In the genomic region with DNA sequence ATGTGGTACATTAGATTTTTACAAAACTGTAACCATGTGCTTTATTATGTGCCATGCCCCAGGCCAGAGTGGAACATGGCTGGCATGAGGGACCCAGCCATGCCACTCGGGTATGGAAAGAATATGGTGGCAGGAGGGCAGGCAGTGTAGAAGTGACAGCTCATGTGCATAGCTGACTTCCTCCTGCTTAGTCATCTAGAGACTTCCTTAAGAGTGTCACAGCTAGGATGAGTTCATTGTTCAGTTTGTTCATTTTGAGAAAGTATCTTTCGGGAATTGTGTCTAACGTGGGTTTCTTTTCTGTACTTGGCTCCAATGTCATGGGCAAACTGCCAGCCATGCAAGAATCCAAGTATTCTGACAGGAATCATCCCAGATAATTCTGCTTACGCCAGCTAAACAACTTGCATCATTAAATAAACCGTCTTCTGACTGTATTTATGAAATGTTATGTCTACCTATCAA, we compare ENCODE assay signal across 8 cellular contexts.
A peak's percentile ranks its signal among the peaks of the same experiment; 100 is the strongest.
DNase-seq lines count a peak whose midpoint lies in the region; ATAC-seq, FAIRE-seq and TF ChIP-seq lines count a peak whose summit lies in the region.

No MANE protein-coding gene starts in this region.

- peaks cover 72% of the 10 kb centered on the region for H3K4me1 Mint-ChIP-seq in CD4-positive, alpha-beta T cell (ENCODE audit: low read depth)
- peaks cover 42% of the 10 kb centered on the region for H3K4me1 Mint-ChIP-seq in T-helper 2 cell treated with Interferon-gamma antibody and Interleukin-4, amounts not matched to agents 5 μg/mL and 100 μg/mL, for 36 hours (ENCODE audit: low read depth)

- no peaks in the 10 kb centered on the region for H3K27me3 ChIP-seq in CD4-positive, alpha-beta T cell (ENCODE audit: control insufficient read depth, insufficient read depth, low read length)
- H3K27me3 ChIP-seq in small intestine (ENCODE audit: control insufficient read depth in 2 of 2, insufficient read depth in 2 of 2, low read length in 2 of 2) = no peaks in the 10 kb centered on the region

- H3K36me3 Mint-ChIP-seq in CD4-positive, alpha-beta T cell (ENCODE audit: low read depth) = peaks cover 93% of the 10 kb centered on the region
- peaks cover 68% of the 10 kb centered on the region for H3K36me3 Mint-ChIP-seq in T-helper 2 cell treated with Interferon-gamma antibody and Interleukin-4, amounts not matched to agents 5 μg/mL and 100 μg/mL, for 36 hours (ENCODE audit: low read depth)

- intact Hi-C loops in CD4-positive, alpha-beta T cell (cut with DNase I, micrococcal nuclease) = no loop called here

- no peaks in the 10 kb centered on the region for H3K27me3 Mint-ChIP-seq in CD4-positive, alpha-beta T cell
- no peaks in the 10 kb centered on the region for H3K27me3 Mint-ChIP-seq in T-helper 2 cell treated with Interferon-gamma antibody and Interleukin-4, amounts not matched to agents 5 μg/mL and 100 μg/mL, for 36 hours (ENCODE audit: low read depth)

- no peak overlapping the region for H3K4me3 Mint-ChIP-seq in CD4-positive, alpha-beta T cell
- H3K4me3 Mint-ChIP-seq in T-helper 2 cell treated with Interferon-gamma antibody and Interleukin-4, amounts not matched to agents 5 μg/mL and 100 μg/mL, for 36 hours = no peak overlapping the region

- DNase-seq in CD4-positive, alpha-beta T cell = no peak
- DNase-seq in T-helper 2 cell treated with Interferon-gamma antibody and Interleukin-4, amounts not matched to agents 5 μg/mL and 100 μg/mL, for 36 hours (ENCODE audit: low spot score) = peak; percentile 31
- DNase-seq in foreskin fibroblast (peak; percentile 89 to 93), small intestine (peak; percentile 3), GM10266 (ENCODE audit: extremely low spot score) (no peak), ecto neural progenitor cell (ENCODE audit: low spot score) (no peak)

- no peak overlapping the region for H3K4me3 ChIP-seq in foreskin fibroblast (ENCODE audit: low read depth in 1 of 2, low read length in 2 of 2)
- H3K4me3 ChIP-seq in small intestine (ENCODE audit: low read depth in 1 of 2, low read length in 2 of 2) = no peak overlapping the region

- POLR2A ChIA-PET in CD4-positive, alpha-beta T cell (lab: Charles Lee) = interaction anchor here (2.1 kb wide), 1 partner anchor 23 kb away, joined by 8 read pairs; no protein-coding TSS in a partner anchor

- peaks cover 0 to 2% of the 10 kb centered on the region in 2 donors for H3K36me3 ChIP-seq in small intestine (ENCODE audit: control insufficient read depth in 2 of 2, insufficient read depth in 2 of 2, low read length in 2 of 2)

- CTCF ChIA-PET in CD4-positive, alpha-beta T cell (lab: Charles Lee) = interaction anchor here (1.2 kb wide), 1 partner anchor 110 kb away, joined by 3 read pairs; no protein-coding TSS in a partner anchor

- H3K27ac Mint-ChIP-seq in CD4-positive, alpha-beta T cell = peak overlapping the region; percentile 48
- H3K27ac Mint-ChIP-seq in T-helper 2 cell treated with Interferon-gamma antibody and Interleukin-4, amounts not matched to agents 5 μg/mL and 100 μg/mL, for 36 hours = no peak overlapping the region

- H3K9me3 ChIP-seq in CD4-positive, alpha-beta T cell (ENCODE audit: control insufficient read depth, low read length) = no peaks in the 10 kb centered on the region
- H3K9me3 ChIP-seq in small intestine (ENCODE audit: control insufficient read depth, low read depth) = no peaks in the 10 kb centered on the region

- peaks cover 0 to 5% of the 10 kb centered on the region in 2 donors for H3K4me1 ChIP-seq in small intestine (ENCODE audit: control insufficient read depth in 2 of 2, insufficient read depth in 1 of 2, low read depth in 1 of 2, low read length in 1 of 2)

- no peak for ATAC-seq in CD4-positive, alpha-beta T cell (ENCODE audit: poor library complexity)
- ATAC-seq in HG02571 (IDR thresholded peaks at IDR 0.05; ENCODE audit: unreplicated experiment) (peak; percentile 68), HG03139 (IDR thresholded peaks at IDR 0.05; ENCODE audit: unreplicated experiment) (no peak)

- H3K27ac ChIP-seq in CD4-positive, alpha-beta T cell (ENCODE audit: low read depth, low read length) = peak overlapping the region; percentile 25
- peak overlapping the region in 1 of 2 donors; percentile 57 for H3K27ac ChIP-seq in small intestine (ENCODE audit: low read depth in 1 of 2, low read length in 1 of 2)

- WGBS in small intestine, 3 donors = 47 to 83% (median 82%) methylated on average over 5 of the region's 5 CpGs

- no peak for TF ChIP-seq CTCF in CD4-positive, alpha-beta T cell (IDR thresholded peaks at IDR 0.05)
- TF ChIP-seq CTCF in foreskin fibroblast (IDR thresholded peaks at IDR 0.05; ENCODE audit: low read depth, low read length) = no peak
- no peak for TF ChIP-seq CTCF in GM10266 (IDR thresholded peaks at IDR 0.05; ENCODE audit: control insufficient read depth, insufficient read depth, low read depth, missing control alignments)

- no peak for FAIRE-seq in small intestine (lab: Jason Lieb, UNC)

- H3K9me3 Mint-ChIP-seq in CD4-positive, alpha-beta T cell = no peaks in the 10 kb centered on the region
- no peaks in the 10 kb centered on the region for H3K9me3 Mint-ChIP-seq in T-helper 2 cell treated with Interferon-gamma antibody and Interleukin-4, amounts not matched to agents 5 μg/mL and 100 μg/mL, for 36 hours

Comparison
In these comparisons a context has a peak if more than half of its experiments do, and no peak if none do; other contexts are left out.
1. DNase-seq: peak in T-helper 2 cell treated with Interferon-gamma antibody and Interleukin-4, amounts not matched to agents 5 μg/mL and 100 μg/mL, for 36 hours (single experiment), foreskin fibroblast (2 of 2) and small intestine (single experiment); none in CD4-positive, alpha-beta T cell (0 of 10), GM10266 (single experiment) and ecto neural progenitor cell (single experiment).